8 cellular contexts compared by ENCODE assay signal in the genomic region with DNA sequence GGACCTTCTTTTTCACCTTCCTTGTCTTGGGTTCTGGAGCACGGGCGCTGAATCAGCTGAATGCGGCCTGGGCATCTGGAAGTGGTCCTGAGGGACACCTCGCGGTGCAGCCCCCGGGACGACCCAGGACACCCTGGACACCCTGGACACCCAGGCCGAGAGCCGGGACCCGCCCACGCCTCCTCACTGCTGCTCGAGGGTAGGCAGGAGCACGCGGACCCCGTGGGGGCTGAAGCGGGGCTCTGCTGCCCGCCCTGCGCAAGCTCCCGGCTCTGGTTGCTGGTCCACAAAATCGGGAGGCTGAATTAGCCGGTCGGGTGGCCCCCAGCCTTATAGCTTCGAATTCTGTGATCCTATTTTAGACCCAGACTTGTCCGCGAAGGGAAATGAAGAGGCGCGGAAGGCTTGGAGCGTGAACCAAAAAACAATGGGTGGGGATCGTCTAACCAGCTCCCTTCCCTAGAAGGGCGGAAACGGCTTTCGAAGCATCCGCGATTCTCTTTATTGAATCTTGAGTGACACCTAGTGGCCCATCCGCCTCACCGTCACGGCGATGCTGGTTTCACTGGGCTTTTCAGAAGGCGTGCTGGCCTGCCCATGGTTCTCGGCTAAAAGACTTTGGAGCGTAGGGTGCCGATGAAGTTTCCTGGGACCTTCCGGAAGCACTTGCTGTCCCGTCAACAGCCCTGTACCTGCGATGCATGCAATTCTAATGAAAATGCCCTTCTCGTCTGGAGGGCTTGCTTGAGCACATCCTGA. TPM values are rescaled to one million over a fixed set of nuclear protein-coding genes. Genes with fewer than 3 reads are reported as not detected.
DNase-seq lines count a peak whose midpoint lies in the region; ATAC-seq and TF ChIP-seq lines count a peak whose summit lies in the region.

No MANE protein-coding gene starts in this region.

- H3K4me1 ChIP-seq in ACC112 (ENCODE audit: control insufficient read depth, insufficient read depth, low read length, unreplicated experiment) (peaks cover 12% of the 10 kb centered on the region), mammary epithelial cell (ENCODE audit: insufficient read depth, low read length) (peaks cover 28% of the 10 kb centered on the region), smooth muscle cell (ENCODE audit: low read depth) (no peaks in the 10 kb centered on the region)

- peak overlapping the region; percentile 93 for H2AFZ ChIP-seq in ACC112 (ENCODE audit: low read length, unreplicated experiment)
- peak overlapping the region; percentile 96 for H2AFZ ChIP-seq in mammary epithelial cell (ENCODE audit: low read depth, low read length)
- peak overlapping the region; percentile 92 for H2AFZ ChIP-seq in smooth muscle cell (ENCODE audit: low read depth)

- no peaks in the 10 kb centered on the region for H3K79me2 ChIP-seq in ACC112 (ENCODE audit: control insufficient read depth, insufficient read depth, low read length, unreplicated experiment)
- no peaks in the 10 kb centered on the region for H3K79me2 ChIP-seq in mammary epithelial cell (ENCODE audit: insufficient read depth, low read length)
- H3K79me2 ChIP-seq in smooth muscle cell (ENCODE audit: low read depth): no peaks in the 10 kb centered on the region

- no peaks in the 10 kb centered on the region for H3K9me3 ChIP-seq in WERI-Rb-1 (ENCODE audit: severe bottlenecking)
- no peaks in the 10 kb centered on the region for H3K9me3 ChIP-seq in mammary epithelial cell (replicated peaks; ENCODE audit: insufficient read depth, low read length)
- H3K9me3 ChIP-seq in smooth muscle cell (replicated peaks; ENCODE audit: low read depth): no peaks in the 10 kb centered on the region

- dilution Hi-C loops in mammary epithelial cell (cut with HindIII; ENCODE audit: low sequenced_read_pairs): loop anchor here (5.0 kb wide), 1 partner anchor 585 kb away; no protein-coding TSS in a partner anchor

- H3K27ac ChIP-seq in ACC112 (ENCODE audit: low read depth, low read length): no peak overlapping the region
- H3K27ac ChIP-seq in WERI-Rb-1: no peak overlapping the region; the same call in 1 of the 2 replicates
- no peak overlapping the region for H3K27ac ChIP-seq in mammary epithelial cell (ENCODE audit: insufficient read depth, low read depth, low read length)
- no peak overlapping the region for H3K27ac ChIP-seq in smooth muscle cell (ENCODE audit: low read depth)

- in situ Hi-C loops in mammary epithelial cell (cut with MboI; ENCODE audit: low sequenced_read_pairs in 2 of 2): loop anchor here (5.0 to 25.0 kb wide), 5 partner anchors 330 to 1115 kb away; a partner anchor contains a TSS

- H3K4me2 ChIP-seq in mammary epithelial cell (ENCODE audit: insufficient read depth, low read depth, low read length) (peak overlapping the region; percentile 99), smooth muscle cell (peak overlapping the region; percentile 90)

- DNase-seq in NCI-H2171 treated with DMSO at 0.1 percent for 48 hours (lab: John Stamatoyannopoulos, UW) (peak; percentile 85), WERI-Rb-1 (peak; percentile 82), mammary epithelial cell (peak; percentile 80), iPS-NIHi7 (ENCODE audit: extremely low spot score) (peak; percentile 82), smooth muscle cell (lab: John Stamatoyannopoulos, UW; ENCODE audit: unreplicated experiment) (peak; percentile 40)

- intact Hi-C loops in mammary epithelial cell (cut with micrococcal nuclease): loop anchor here (1.0 to 10.0 kb wide), 14 partner anchors 27 to 1530 kb away; a partner anchor contains a TSS

- CTCF ChIA-PET in mammary epithelial cell (lab: Charles Lee; ENCODE audit: low non-redundant PET): interaction anchor here (0.5 to 2.2 kb wide), 17 partner anchors 10 to 1164 kb away, joined by 3 to 18 read pairs (median 4); no protein-coding TSS in a partner anchor

- peak overlapping the region; percentile 84 for H3K4me3 ChIP-seq in ACC112 (ENCODE audit: low read depth, low read length)
- peak overlapping the region; percentile 68 for H3K4me3 ChIP-seq in WERI-Rb-1 (ENCODE audit: low read depth, low read length)
- peak overlapping the region; percentile 50 to 66 (median 59) for H3K4me3 ChIP-seq in mammary epithelial cell (replicated peaks in 1 of 3; ENCODE audit: insufficient read depth in 1 of 3, low read depth in 2 of 3, low read length in 3 of 3)
- peak overlapping the region; percentile 70 for H3K4me3 ChIP-seq in smooth muscle cell

- H3F3A ChIP-seq in smooth muscle cell (ENCODE audit: low read depth): no peaks in the 10 kb centered on the region

- no peaks in the 10 kb centered on the region for H3K36me3 ChIP-seq in ACC112 (ENCODE audit: insufficient read depth, low read length)
- H3K36me3 ChIP-seq in WERI-Rb-1: no peaks in the 10 kb centered on the region
- H3K36me3 ChIP-seq in mammary epithelial cell (ENCODE audit: insufficient read depth, low read length): no peaks in the 10 kb centered on the region
- H3K36me3 ChIP-seq in smooth muscle cell (ENCODE audit: low read depth): no peaks in the 10 kb centered on the region

- H4K20me1 ChIP-seq in mammary epithelial cell (ENCODE audit: insufficient read depth, low read length) (no peaks in the 10 kb centered on the region), smooth muscle cell (ENCODE audit: low read depth) (no peaks in the 10 kb centered on the region)

- TF ChIP-seq CTCF in WERI-Rb-1 (IDR thresholded peaks at IDR 0.05; ENCODE audit: low read depth, low read length): peak; percentile 77
- TF ChIP-seq CTCF in mammary epithelial cell (conservative IDR thresholded peaks at IDR 0.05 in 1 of 2, IDR thresholded peaks at IDR 0.05 in 1 of 2; ENCODE audit: extremely low read depth in 1 of 2, insufficient read depth in 1 of 2, low read depth in 1 of 2, low read length in 2 of 2): peak; percentile 77 to 83
- peak; percentile 77 for TF ChIP-seq CTCF in smooth muscle cell (IDR thresholded peaks at IDR 0.05; ENCODE audit: borderline replicate concordance, insufficient read depth, poor library complexity, severe bottlenecking)

- H3K27me3 ChIP-seq in ACC112 (ENCODE audit: insufficient read depth, low read length) (no peaks in the 10 kb centered on the region), WERI-Rb-1 (ENCODE audit: insufficient read depth, low read depth, severe bottlenecking) (no peaks in the 10 kb centered on the region), mammary epithelial cell (ENCODE audit: insufficient read depth, low read length) (no peaks in the 10 kb centered on the region), smooth muscle cell (ENCODE audit: low read depth) (no peaks in the 10 kb centered on the region)

- WGBS in mammary epithelial cell (ENCODE audit: low coverage, missing lambda C conversion rate): 8% methylated on average over 13 of the region's 46 CpGs
- 4% methylated on average over 46 of the region's 46 CpGs for WGBS in smooth muscle cell (ENCODE audit: low lambda C conversion rate)

- ATAC-seq in GM18868 (IDR thresholded peaks at IDR 0.05; ENCODE audit: unreplicated experiment) (peak; percentile 78), HG03139 (IDR thresholded peaks at IDR 0.05; ENCODE audit: unreplicated experiment) (peak; percentile 78)

- BruUV-seq in mammary epithelial cell (replicated peaks; lab: Mats Ljungman, UMichigan): no TSS peak

- peak overlapping the region; percentile 16 for H3K9ac ChIP-seq in mammary epithelial cell (ENCODE audit: insufficient read depth, low read length)
- no peak overlapping the region for H3K9ac ChIP-seq in smooth muscle cell (ENCODE audit: low read depth)

RNA-seq across cellular contexts. Expression of a gene that starts 46.3 kb away (rescaled TPM):
- total RNA-seq in mammary epithelial cell: 1 to 10 TPM in 1 of 2 donors, under 1 TPM in 1; 0.61 to 3.2 TPM
- 0.48 TPM for polyA plus RNA-seq in mammary epithelial cell
- 1.1 TPM for polyA minus RNA-seq in mammary epithelial cell
- 0.49 and 0.81 TPM in 2 replicates for total RNA-seq in smooth muscle cell
- 0.66 and 0.70 TPM in 2 replicates for polyA plus RNA-seq in smooth muscle cell
